ENCODE assay signal across 16 cellular contexts in the genomic region with DNA sequence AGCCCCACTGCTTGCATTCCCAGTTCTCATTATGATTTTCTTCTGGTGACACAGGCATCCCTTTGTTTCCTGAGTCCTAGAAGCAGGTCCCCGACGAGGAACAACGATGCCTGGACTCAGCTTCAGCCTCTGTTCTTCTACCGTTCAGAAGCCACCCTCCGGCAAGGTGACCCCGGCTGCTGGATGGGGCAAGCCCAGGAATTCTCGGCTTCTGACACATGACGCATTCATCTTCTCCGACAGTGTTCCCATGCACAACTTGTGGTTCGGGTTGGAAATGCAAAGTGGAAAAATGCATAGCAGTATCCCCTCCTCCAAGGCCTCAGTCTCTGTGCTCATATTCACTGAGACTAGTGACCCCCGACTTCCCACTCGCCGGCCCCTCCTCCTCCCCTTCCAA.
"Had no signal": no experiment of that assay in that cellular context is flagged by ENCODE, and none has a peak within 500 bp of the region (broad histone marks: within the 10 kb centered on the region; RNA-seq: fewer than 3 reads in every experiment).

No MANE protein-coding gene starts in this region.

- H3K9me3 ChIP-seq: breast epithelium, psoas muscle, right lobe of liver, testis, upper lobe of left lung had no signal

- H3K27ac ChIP-seq: breast epithelium, epithelial cell of prostate, psoas muscle, right lobe of liver, testis, upper lobe of left lung had no signal

- H3K27me3 ChIP-seq: right lobe of liver, testis, upper lobe of left lung had no signal

- DNase-seq: activated CD4-positive, alpha-beta memory T cell treated with anti-CD3 and anti-CD28 coated beads, Interleukin-2, amount 10 ng/mL, durations not matched to agents 7 days and 5 days; activated CD4-positive, alpha-beta T cell treated with anti-CD3 and anti-CD28 coated beads for 48 hours; activated CD8-positive, alpha-beta memory T cell treated with anti-CD3 and anti-CD28 coated beads, Interleukin-2, amount 10 ng/mL, durations not matched to agents 7 days and 5 days; activated naive CD4-positive, alpha-beta T cell; activated naive CD8-positive, alpha-beta T cell treated with anti-CD3 and anti-CD28 coated beads for 36 hours; dermis blood vessel endothelial cell; foreskin fibroblast; hippocampal formation; psoas muscle; right lobe of liver; stimulated activated CD4-positive, alpha-beta T cell treated with anti-CD3 and anti-CD28 coated beads, Interleukin-4, amount 100 ng/mL, for 24 hours; testis had no signal

- H3K36me3 ChIP-seq: breast epithelium, right lobe of liver, upper lobe of left lung had no signal

- H3K4me3 ChIP-seq: breast epithelium, lung, psoas muscle, right lobe of liver, testis, upper lobe of left lung had no signal

- H3K4me1 ChIP-seq: breast epithelium, psoas muscle, right lobe of liver, testis, upper lobe of left lung had no signal
